11 cellular contexts compared by ENCODE assay signal in the genomic region with DNA sequence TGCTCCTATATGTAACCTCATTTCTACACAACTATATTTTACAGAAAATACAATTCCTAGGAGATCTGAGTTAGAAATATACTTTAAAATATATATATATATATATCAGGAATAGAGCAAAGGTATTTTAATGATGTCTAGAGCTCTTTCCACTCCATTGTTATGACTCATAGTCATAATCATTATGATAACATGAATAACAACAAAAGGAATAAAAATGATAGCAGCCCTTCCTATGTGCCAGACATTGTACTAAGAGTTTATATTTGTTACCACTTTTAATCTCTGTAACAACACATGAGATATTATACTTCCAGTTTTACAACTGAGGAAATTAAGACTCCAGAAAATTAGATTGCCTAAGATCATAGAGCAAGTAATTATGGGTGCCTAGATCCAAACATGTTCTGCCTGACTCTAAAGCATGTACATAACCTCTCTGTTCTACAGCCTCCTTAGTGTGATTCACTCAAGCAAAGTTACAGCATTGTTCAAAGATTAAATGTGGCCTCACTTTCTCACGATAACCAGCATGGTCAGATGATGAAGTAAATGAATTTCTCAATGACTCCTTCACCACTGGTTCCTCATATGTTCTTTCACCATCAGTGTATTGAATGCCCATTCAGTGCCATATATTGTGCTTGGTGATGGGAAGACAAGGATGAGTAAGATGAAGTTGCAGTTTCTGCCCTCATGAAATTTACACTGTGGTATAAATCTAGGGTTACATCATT.
DNase-seq lines count a peak whose midpoint lies in the region; ATAC-seq lines count a peak whose summit lies in the region.
"Had no signal": no experiment of that assay in that cellular context is flagged by ENCODE, and none has a peak within 500 bp of the region (broad histone marks: within the 10 kb centered on the region; RNA-seq: fewer than 3 reads in every experiment).

No MANE protein-coding gene starts in this region.

- DNase-seq in GM23248 (peak; percentile 5), RPMI7951 (ENCODE audit: low read depth) (peak; percentile 3), renal cortical epithelial cell (ENCODE audit: low read depth) (peak; percentile 58), SHP77 treated with DMSO at 0.1 percent for 48 hours (lab: John Stamatoyannopoulos, UW) (no peak), mucosa of gallbladder (ENCODE audit: low spot score) (no peak)
- no peak for DNase-seq in activated CD4-positive, CD25-positive, alpha-beta regulatory T cell treated with anti-CD3 and anti-CD28 coated beads, Interleukin-2, amount 50 U/mL, for 72 hours
- DNase-seq: CD8-positive, alpha-beta T cell had no signal

- no peaks in the 10 kb centered on the region for H3K9me2 ChIP-seq in GM23248 (ENCODE audit: insufficient read depth)

- in situ Hi-C loops in GM23248 (cut with MboI): no loop called here

- peak; percentile 86 for ATAC-seq in esophagus mucosa
- no peak for ATAC-seq in HG03342 (IDR thresholded peaks at IDR 0.05; ENCODE audit: unreplicated experiment)
- ATAC-seq: CD8-positive, alpha-beta T cell; GM23338; Panc1 had no signal

- H3K4me1 ChIP-seq in GM23248 (ENCODE audit: insufficient read depth): no peaks in the 10 kb centered on the region

- no peaks in the 10 kb centered on the region for H3F3A ChIP-seq in GM23248 (ENCODE audit: insufficient read depth)

- no peak overlapping the region for H2AFZ ChIP-seq in GM23248
- H2AFZ ChIP-seq: GM23338 had no signal

- 35 to 46% methylated on average over 1 of the region's 1 CpG for WGBS in GM23248 (ENCODE audit: low coverage in 1 of 2, low lambda C conversion rate in 2 of 2, missing lambda C conversion rate in 2 of 2), 2 experiments

- no peaks in the 10 kb centered on the region for H3K9me3 ChIP-seq in GM23248 (ENCODE audit: low read depth)

- H3K4me3 ChIP-seq in GM23248: no peak overlapping the region
- H3K4me3 ChIP-seq: GM23338 had no signal

- no peak overlapping the region for H3K27ac ChIP-seq in GM23248

- no peak overlapping the region for H3K9ac ChIP-seq in GM23248

- H3K4me2 ChIP-seq in GM23248 (ENCODE audit: unreplicated experiment): no peak overlapping the region
- H3K4me2 ChIP-seq: GM23338 had no signal

- no peaks in the 10 kb centered on the region for H3K79me2 ChIP-seq in GM23248 (ENCODE audit: insufficient read depth)

- no peaks in the 10 kb centered on the region for H3K36me3 ChIP-seq in GM23248 (ENCODE audit: low read depth)

- no peaks in the 10 kb centered on the region for H4K20me1 ChIP-seq in GM23248 (ENCODE audit: insufficient read depth)

- no peaks in the 10 kb centered on the region for H3K27me3 ChIP-seq in GM23248 (replicated peaks; ENCODE audit: insufficient read depth)

Comparison
In these comparisons a context has a peak if more than half of its experiments do, and no peak if none do; other contexts are left out.
1. DNase-seq: peak in GM23248 (single experiment), RPMI7951 (single experiment) and renal cortical epithelial cell (single experiment); none in SHP77 treated with DMSO at 0.1 percent for 48 hours (single experiment), activated CD4-positive, CD25-positive, alpha-beta regulatory T cell treated with anti-CD3 and anti-CD28 coated beads, Interleukin-2, amount 50 U/mL, for 72 hours (single experiment) and mucosa of gallbladder (single experiment).